1 cellular context compared by ENCODE assay signal in genomic region chr2:64649013-64649484, GRCh38.
TF ChIP-seq lines count a peak whose summit lies in the region.

No MANE protein-coding gene starts in this region.

TF ChIP-seq in K562, 482 proteins besides CTCF, POLR2A, EP300 and RAD21 (continued from another document and continues in another):
- TF ChIP-seq CHD7 (IDR thresholded peaks at IDR 0.05; ENCODE audit: low read depth, low read length) (no peak), KLF16 (IDR thresholded peaks at IDR 0.05) (peak; percentile 65; the same call in 1 of the 2 replicates), XRCC3 (IDR thresholded peaks at IDR 0.05) (no peak), ZBTB8A (IDR thresholded peaks at IDR 0.05; ENCODE audit: partially characterized antibody) (no peak), ZNF57 (CRISPR knock-in tag; IDR thresholded peaks at IDR 0.05) (no peak), RBM39 (optimal IDR thresholded peaks at IDR 0.05; ENCODE audit: low read depth, low read length) (no peak), ETV1 (tag; conservative IDR thresholded peaks at IDR 0.05; ENCODE audit: low read depth) (no peak), NCOA4 (IDR thresholded peaks at IDR 0.05; ENCODE audit: partially characterized antibody) (no peak), ZKSCAN3 (CRISPR knock-in tag; IDR thresholded peaks at IDR 0.05) (no peak), LCOR (CRISPR knock-in tag; IDR thresholded peaks at IDR 0.05) (0 out of 2 replicates have a peak, but pooled peaks have one; percentile 28), RNF2 (IDR thresholded peaks at IDR 0.05) (0 out of 2 replicates have a peak, but pooled peaks have one; percentile 40), ZFP1 (CRISPR knock-in tag; IDR thresholded peaks at IDR 0.05) (no peak), ZNF766 (CRISPR knock-in tag; conservative IDR thresholded peaks at IDR 0.05) (no peak), ZFP36 (IDR thresholded peaks at IDR 0.05; ENCODE audit: low read depth, low read length, partially characterized antibody) (no peak), U2AF1 (optimal IDR thresholded peaks at IDR 0.05; ENCODE audit: low read depth, low read length) (no peak), CUX1 (CRISPR knock-in tag; IDR thresholded peaks at IDR 0.05) (0 out of 2 replicates have a peak, but pooled peaks have one; percentile 27), MAX (CRISPR knock-in tag; IDR thresholded peaks at IDR 0.05) (no peak), KHSRP (IDR thresholded peaks at IDR 0.05) (no peak), ZNF785 (CRISPR knock-in tag; IDR thresholded peaks at IDR 0.05) (no peak), MCM2 (IDR thresholded peaks at IDR 0.05; ENCODE audit: low read depth) (no peak), TBL1XR1 (IDR thresholded peaks at IDR 0.05; ENCODE audit: low read length in 2 of 2) (no peak; a peak in 1 of 4 replicates), ATF6 (CRISPR knock-in tag; IDR thresholded peaks at IDR 0.05) (no peak), FOXK1 (CRISPR knock-in tag; IDR thresholded peaks at IDR 0.05; ENCODE audit: borderline replicate concordance) (no peak), ZNF436 (CRISPR knock-in tag; IDR thresholded peaks at IDR 0.05) (no peak), NR4A1 (CRISPR knock-in tag; IDR thresholded peaks at IDR 0.05) (no peak), NR4A1 (tag; IDR thresholded peaks at IDR 0.05) (no peak), LEF1 (IDR thresholded peaks at IDR 0.05) (0 out of 2 replicates have a peak, but pooled peaks have one; percentile 21), NR1H2 (CRISPR knock-in tag; IDR thresholded peaks at IDR 0.05) (no peak), RFX5 (IDR thresholded peaks at IDR 0.05; ENCODE audit: low read depth, low read length) (no peak), ZC3H4 (CRISPR knock-in tag; IDR thresholded peaks at IDR 0.05; ENCODE audit: borderline replicate concordance) (no peak), NKRF (IDR thresholded peaks at IDR 0.05; ENCODE audit: borderline replicate concordance) (no peak), SRSF3 (IDR thresholded peaks at IDR 0.05; ENCODE audit: insufficient read depth, low read length) (no peak), PHF8 (IDR thresholded peaks at IDR 0.05; ENCODE audit: borderline replicate concordance, low read length) (no peak), MLLT1 (IDR thresholded peaks at IDR 0.05) (no peak), ZBTB17 (CRISPR knock-in tag; IDR thresholded peaks at IDR 0.05) (no peak)
